21 cellular contexts compared by ENCODE assay signal in the genomic region with DNA sequence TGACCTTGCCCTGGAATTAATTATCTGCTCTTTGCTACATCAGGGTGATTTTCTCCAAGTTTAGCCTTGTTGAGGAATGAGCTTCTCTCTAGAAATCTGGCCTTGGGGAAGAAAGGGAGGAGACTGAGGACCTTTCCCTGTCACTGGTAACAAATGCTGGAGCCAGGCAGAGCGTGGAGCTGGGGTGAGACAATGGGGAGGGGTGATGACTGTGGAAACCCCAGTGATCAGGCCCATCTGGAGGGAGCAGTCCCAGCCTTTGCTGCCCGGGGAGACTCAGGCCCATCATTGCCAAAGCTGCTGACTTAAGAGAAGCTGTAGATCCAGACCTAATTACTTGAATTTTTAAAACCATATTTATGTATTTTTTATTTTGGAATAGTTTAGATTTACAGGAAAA. TPM values are rescaled to one million over a fixed set of nuclear protein-coding genes. Genes with fewer than 3 reads are reported as not detected.
DNase-seq lines count a peak whose midpoint lies in the region; ATAC-seq and TF ChIP-seq lines count a peak whose summit lies in the region.
"Had no signal": no experiment of that assay in that cellular context is flagged by ENCODE, and none has a peak within 500 bp of the region (broad histone marks: within the 10 kb centered on the region; RNA-seq: fewer than 3 reads in every experiment).

No MANE protein-coding gene starts in this region.

- H3K4me3 Mint-ChIP-seq in activated CD8-positive, alpha-beta memory T cell treated with anti-CD3 and anti-CD28 coated beads, Interleukin-2, amount 10 ng/mL, durations not matched to agents 7 days and 5 days = no peak overlapping the region
- H3K4me3 Mint-ChIP-seq in activated B cell treated with CpG ODN at 0.5 μM for 24 hours (no peak overlapping the region), type B pancreatic cell (no peak overlapping the region)
- H3K4me3 Mint-ChIP-seq: naive thymus-derived CD4-positive, alpha-beta T cell had no signal

- H3K9me3 Mint-ChIP-seq in activated CD8-positive, alpha-beta memory T cell treated with anti-CD3 and anti-CD28 coated beads, Interleukin-2, amount 10 ng/mL, durations not matched to agents 7 days and 5 days (ENCODE audit: low read depth) = no peaks in the 10 kb centered on the region
- H3K9me3 Mint-ChIP-seq in activated B cell treated with CpG ODN at 0.5 μM for 24 hours = no peaks in the 10 kb centered on the region
- no peaks in the 10 kb centered on the region for H3K9me3 Mint-ChIP-seq in type B pancreatic cell
- H3K9me3 Mint-ChIP-seq: activated T-helper 2 cell treated with anti-CD3 and anti-CD28 coated beads, Interferon-gamma antibody, Interleukin-2, Interleukin-4, amounts not matched to agents 10 μg/mL and 5 μg/mL and 100 μg/mL, durations not matched to agents 14 hours and 24 hours and 36 hours had no signal

- H3K4me1 Mint-ChIP-seq in activated CD8-positive, alpha-beta memory T cell treated with anti-CD3 and anti-CD28 coated beads, Interleukin-2, amount 10 ng/mL, durations not matched to agents 7 days and 5 days = peaks cover 29% of the 10 kb centered on the region
- H3K4me1 Mint-ChIP-seq in activated B cell treated with CpG ODN at 0.5 μM for 24 hours (peaks cover 36% of the 10 kb centered on the region), type B pancreatic cell (ENCODE audit: unreplicated experiment) (peaks cover 8% of the 10 kb centered on the region)

- H3K27me3 Mint-ChIP-seq in activated CD8-positive, alpha-beta memory T cell treated with anti-CD3 and anti-CD28 coated beads, Interleukin-2, amount 10 ng/mL, durations not matched to agents 7 days and 5 days = no peaks in the 10 kb centered on the region
- H3K27me3 Mint-ChIP-seq in activated B cell treated with CpG ODN at 0.5 μM for 24 hours = no peaks in the 10 kb centered on the region
- H3K27me3 Mint-ChIP-seq in type B pancreatic cell = no peaks in the 10 kb centered on the region
- H3K27me3 Mint-ChIP-seq: naive thymus-derived CD4-positive, alpha-beta T cell had no signal

- intact Hi-C loops in activated B cell treated with CpG ODN at 0.5 μM for 24 hours (cut with micrococcal nuclease) = no loop called here

- CTCF ChIA-PET in activated CD8-positive, alpha-beta memory T cell treated with anti-CD3 and anti-CD28 coated beads, Interleukin-2, amount 10 ng/mL, durations not matched to agents 7 days and 5 days (lab: Charles Lee) = interaction anchor here (1.0 to 1.4 kb wide), 2 partner anchors 32 to 103 kb away, joined by 3 to 6 read pairs; no protein-coding TSS in a partner anchor
- CTCF ChIA-PET in activated B cell treated with CpG ODN at 0.5 μM for 24 hours (lab: Charles Lee) = interaction anchor here (1.8 to 10.9 kb wide), 2 partner anchors 31 to 105 kb away, joined by 5 to 145 read pairs; partner anchors contain the start of genes ADNP and BCAS4

- H3K36me3 Mint-ChIP-seq in activated CD8-positive, alpha-beta memory T cell treated with anti-CD3 and anti-CD28 coated beads, Interleukin-2, amount 10 ng/mL, durations not matched to agents 7 days and 5 days = peaks cover 36% of the 10 kb centered on the region
- H3K36me3 Mint-ChIP-seq in activated B cell treated with CpG ODN at 0.5 μM for 24 hours (ENCODE audit: low read depth) (peaks cover 54% of the 10 kb centered on the region), type B pancreatic cell (no peaks in the 10 kb centered on the region)

- POLR2A ChIA-PET in activated B cell treated with CpG ODN at 0.5 μM for 24 hours (lab: Charles Lee) = no interaction called here

- no peak for DNase-seq in activated CD8-positive, alpha-beta memory T cell treated with anti-CD3 and anti-CD28 coated beads, Interleukin-2, amount 10 ng/mL, durations not matched to agents 7 days and 5 days
- no peak for DNase-seq in activated CD8-positive, alpha-beta memory T cell treated with anti-CD3 and anti-CD28 coated beads, Interleukin-2, amount 50 U/mL, for 4 hours
- DNase-seq in activated B cell treated with CpG ODN at 0.5 μM for 24 hours = no peak
- peak; percentile 80 to 91 for DNase-seq in foreskin fibroblast
- DNase-seq in type B pancreatic cell (ENCODE audit: extremely low spot score, unreplicated experiment) = no peak
- no peak for DNase-seq in mucosa of gallbladder (ENCODE audit: low spot score)
- no peak for DNase-seq in HPDE6-E6E7 (ENCODE audit: extremely low spot score)
- DNase-seq: 8988T; amygdala; caudate nucleus; DMS 273 treated with DMSO at 0.1 percent for 48 hours; naive thymus-derived CD4-positive, alpha-beta T cell; NCI-H1436 treated with DMSO at 0.1 percent for 48 hours; NCI-H526; stimulated activated CD4-positive, alpha-beta T cell treated with anti-CD3 and anti-CD28 coated beads, Interleukin-1b, Interleukin-23, amount 100 ng/mL, for 48 hours; stimulated activated naive CD4-positive, alpha-beta T cell treated with Interleukin-2 at 50 U/mL for 16 hours had no signal

- ATAC-seq in activated CD8-positive, alpha-beta memory T cell treated with anti-CD3 and anti-CD28 coated beads, Interleukin-2, amount 10 ng/mL, durations not matched to agents 7 days and 5 days = no peak
- ATAC-seq in activated B cell treated with CpG ODN at 0.5 μM for 24 hours (ENCODE audit: low read depth) (no peak), GM21723 (IDR thresholded peaks at IDR 0.05; ENCODE audit: unreplicated experiment) (no peak)
- ATAC-seq: activated CD4-positive, CD25-positive, alpha-beta regulatory T cell treated with anti-CD3 and anti-CD28 coated beads, Interleukin-2, amount 50 U/mL, for 24 hours; gastroesophageal sphincter; naive thymus-derived CD4-positive, alpha-beta T cell had no signal

- no peak overlapping the region for H3K4me3 ChIP-seq in foreskin fibroblast (ENCODE audit: low read depth in 1 of 2, low read length in 2 of 2)
- H3K4me3 ChIP-seq: gastroesophageal sphincter, tibial nerve had no signal

- TF ChIP-seq CTCF in activated B cell treated with CpG ODN at 0.5 μM for 24 hours (IDR thresholded peaks at IDR 0.05) = no peak
- no peak for TF ChIP-seq CTCF in foreskin fibroblast (IDR thresholded peaks at IDR 0.05; ENCODE audit: low read depth, low read length)
- no peak for TF ChIP-seq CTCF in type B pancreatic cell (conservative IDR thresholded peaks at IDR 0.05)

- peak overlapping the region; percentile 33 for H3K27ac Mint-ChIP-seq in activated CD8-positive, alpha-beta memory T cell treated with anti-CD3 and anti-CD28 coated beads, Interleukin-2, amount 10 ng/mL, durations not matched to agents 7 days and 5 days
- H3K27ac Mint-ChIP-seq in activated B cell treated with CpG ODN at 0.5 μM for 24 hours (peak overlapping the region; percentile 47), type B pancreatic cell (peak overlapping the region; percentile 11)
- H3K27ac Mint-ChIP-seq: activated T-helper 2 cell treated with anti-CD3 and anti-CD28 coated beads, Interferon-gamma antibody, Interleukin-2, Interleukin-4, amounts not matched to agents 10 μg/mL and 5 μg/mL and 100 μg/mL, durations not matched to agents 14 hours and 24 hours and 36 hours had no signal

RNA-seq across cellular contexts. Expression of gene BCAS4, which starts 31.3 kb away (rescaled TPM):
- total RNA-seq in activated CD8-positive, alpha-beta memory T cell treated with anti-CD3 and anti-CD28 coated beads, Interleukin-2, amount 10 ng/mL, durations not matched to agents 7 days and 5 days = 10 to 100 TPM; 37.6 to 44.8 TPM
- total RNA-seq in activated B cell treated with CpG ODN at 0.5 μM for 24 hours (43.2 and 46.7 TPM in 2 replicates), type B pancreatic cell (ENCODE audit: low replicate concordance) (6.3 and 9.3 TPM in 2 replicates), mucosa of gallbladder (8.2 TPM)

Comparison
In these comparisons a context has a peak if more than half of its experiments do, and no peak if none do; other contexts are left out.
1. DNase-seq: peak in foreskin fibroblast (2 of 2); none in activated CD8-positive, alpha-beta memory T cell treated with anti-CD3 and anti-CD28 coated beads, Interleukin-2, amount 10 ng/mL, durations not matched to agents 7 days and 5 days (single experiment), activated CD8-positive, alpha-beta memory T cell treated with anti-CD3 and anti-CD28 coated beads, Interleukin-2, amount 50 U/mL, for 4 hours (single experiment), activated B cell treated with CpG ODN at 0.5 μM for 24 hours (single experiment), type B pancreatic cell (single experiment), mucosa of gallbladder (single experiment) and HPDE6-E6E7 (single experiment).
2. Peak in every context shown above with its lines, with median percentiles within 50 percentile points of each other: H3K27ac Mint-ChIP-seq.